ENCODE assay signal across 8 cellular contexts in genomic region chr16:81204794-81205680, GRCh38. TPM values are rescaled to one million over a fixed set of nuclear protein-coding genes. Genes with fewer than 3 reads are reported as not detected.
DNase-seq lines count a peak whose midpoint lies in the region; ATAC-seq, FAIRE-seq and TF ChIP-seq lines count a peak whose summit lies in the region.

No MANE protein-coding gene starts in this region.

- intact Hi-C loops in PC-3 (cut with micrococcal nuclease), result loop anchor here (1.0 to 10.0 kb wide), 3 partner anchors 150 to 533 kb away; partner anchors contain the start of gene ATMIN

- no TSS peak for BruUV-seq in PC-3 (replicated peaks; lab: Mats Ljungman, UMichigan)

- H3K4me3 Mint-ChIP-seq in immature natural killer cell, result no peak overlapping the region

- H3K36me3 ChIP-seq in PC-3 (ENCODE audit: low read depth, low read length), result no peaks in the 10 kb centered on the region

- H3K9me3 Mint-ChIP-seq in immature natural killer cell, result no peaks in the 10 kb centered on the region

- no peak overlapping the region for H3K4me3 ChIP-seq in PC-3 (ENCODE audit: low read length)
- no peak overlapping the region for H3K4me3 ChIP-seq in astrocyte of the spinal cord (ENCODE audit: low read depth, low read length)

- H2AFZ ChIP-seq in PC-3 (ENCODE audit: low read length), result no peak overlapping the region

- DNase-seq in CD1c-positive myeloid dendritic cell (ENCODE audit: extremely low spot score) (peak; percentile 60), H54 (ENCODE audit: insufficient read length, low spot score) (peak; percentile 38), PC-3 (peak; percentile 59), astrocyte of the spinal cord (ENCODE audit: low read depth, low spot score) (peak; percentile 64), immature natural killer cell (peak; percentile 8 to 35 (median 14))
- peak; percentile 11 to 50 (median 25) for DNase-seq in stimulated activated CD4-positive, alpha-beta T cell treated with anti-CD3 and anti-CD28 coated beads, Interleukin-12 subunit alpha, Interleukin-12 subunit beta, amount 100 ng/mL, for 48 hours (ENCODE audit: low read depth in 2 of 3, low spot score in 1 of 3)

- FAIRE-seq in H54 (lab: Jason Lieb, UNC), result no peak

- H3K4me2 ChIP-seq in PC-3 (ENCODE audit: low read length), result no peak overlapping the region

- no peaks in the 10 kb centered on the region for H3K9me3 ChIP-seq in PC-3 (ENCODE audit: low read length)

- H3K9me2 ChIP-seq in PC-3 (replicated peaks; ENCODE audit: low read length), result no peaks in the 10 kb centered on the region

- no peak overlapping the region for H3K27ac Mint-ChIP-seq in immature natural killer cell

- H3K27me3 ChIP-seq in PC-3 (ENCODE audit: low read length), result no peaks in the 10 kb centered on the region

- no peaks in the 10 kb centered on the region for H3K79me2 ChIP-seq in PC-3 (ENCODE audit: low read length)

- no peak overlapping the region for H3K27ac ChIP-seq in PC-3 (ENCODE audit: low read length)

- peaks cover 0 to 5% of the 10 kb centered on the region in 2 donors for H3K4me1 Mint-ChIP-seq in immature natural killer cell

- POLR2A ChIA-PET in PC-3 (lab: Charles Lee; ENCODE audit: unreplicated experiment), result no interaction called here

- CTCF ChIA-PET in PC-3 (lab: Charles Lee), result interaction anchor here (0.6 to 0.7 kb wide), 2 partner anchors 8 to 33 kb away, joined by 3 to 5 read pairs; partner anchors contain the start of gene BCO1

- no peak for TF ChIP-seq POLR2A in H54 (IDR thresholded peaks at IDR 0.05; ENCODE audit: low read depth, low read length)

- in situ Hi-C loops in astrocyte of the spinal cord (cut with HindIII; ENCODE audit: low sequenced_read_pairs), result no loop called here

- H3F3A ChIP-seq in PC-3 (ENCODE audit: low read length, unreplicated experiment), result no peaks in the 10 kb centered on the region

- peak; percentile 71 for TF ChIP-seq CTCF in PC-3 (conservative IDR thresholded peaks at IDR 0.05; ENCODE audit: low read depth, low read length)
- peak; percentile 76 for TF ChIP-seq CTCF in astrocyte of the spinal cord (IDR thresholded peaks at IDR 0.05; ENCODE audit: low read depth, low read length)

- H3K36me3 Mint-ChIP-seq in immature natural killer cell, result no peaks in the 10 kb centered on the region

- no peak overlapping the region for H3K9ac ChIP-seq in PC-3 (ENCODE audit: low read length)

- H3K27me3 Mint-ChIP-seq in immature natural killer cell (ENCODE audit: low read depth in 3 of 3), result peaks cover 2 to 8% (median 3%) of the 10 kb centered on the region in 3 donors

- ATAC-seq in PC-3 (0 out of 2 replicates have a peak, but pooled peaks have one; percentile 16), HG03108 (IDR thresholded peaks at IDR 0.05; ENCODE audit: unreplicated experiment) (no peak), HG03025 (IDR thresholded peaks at IDR 0.05; ENCODE audit: low FRiP score, unreplicated experiment) (no peak)

- H3K4me1 ChIP-seq in PC-3 (ENCODE audit: insufficient read depth, low read length), result peaks cover 6% of the 10 kb centered on the region; the same call in 1 of the 2 replicates

- no peaks in the 10 kb centered on the region for H4K20me1 ChIP-seq in PC-3 (ENCODE audit: low read length)

RNA-seq across cellular contexts. Expression of gene BCO1, which starts 33.5 kb away (rescaled TPM):
- total RNA-seq in PC-3 (2014; rRNA removed), result not detected in 2 replicates
- not detected for polyA plus RNA-seq in immature natural killer cell

Comparison
In these comparisons a context has a peak if more than half of its experiments do, and no peak if none do; other contexts are left out.
1. DNase-seq: peak in every context shown above with its lines; median percentile 64 in astrocyte of the spinal cord; 60 in CD1c-positive myeloid dendritic cell; 59 in PC-3; 38 in H54; 25 in stimulated activated CD4-positive, alpha-beta T cell treated with anti-CD3 and anti-CD28 coated beads, Interleukin-12 subunit alpha, Interleukin-12 subunit beta, amount 100 ng/mL, for 48 hours; 14 in immature natural killer cell.